17 cellular contexts compared by ENCODE assay signal in the genomic region with DNA sequence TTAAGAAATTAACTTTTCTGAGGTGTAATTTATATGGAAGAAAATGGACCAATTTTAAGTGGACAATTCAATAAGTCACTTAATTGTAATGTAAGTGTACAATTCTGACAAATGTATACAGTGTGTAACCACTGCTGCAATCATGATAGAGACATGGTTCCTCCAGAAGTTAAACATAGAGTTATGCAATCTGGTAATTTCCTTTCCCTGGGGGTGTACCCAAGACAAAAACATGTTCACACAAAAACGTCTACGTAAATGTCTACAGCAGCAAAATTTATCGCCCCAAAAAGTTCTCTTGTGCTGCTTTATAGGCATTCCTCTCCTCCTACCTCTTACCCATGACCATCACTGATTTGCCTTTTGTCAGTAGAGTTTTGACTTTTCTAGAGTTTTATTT.
"Had no signal": no experiment of that assay in that cellular context is flagged by ENCODE, and none has a peak within 500 bp of the region (broad histone marks: within the 10 kb centered on the region; RNA-seq: fewer than 3 reads in every experiment).

No MANE protein-coding gene starts in this region.

- H3K79me2 ChIP-seq: hepatocyte had no signal

- H2AFZ ChIP-seq: hepatocyte had no signal

- H3K27ac ChIP-seq: hepatocyte, right atrium auricular region, skin epidermis, tibial artery, vagina, WERI-Rb-1 had no signal

- H3K4me1 ChIP-seq: right atrium auricular region, tibial artery, vagina had no signal

- H3K27me3 ChIP-seq: right atrium auricular region, tibial artery, vagina had no signal

- H3K36me3 ChIP-seq: right atrium auricular region, tibial artery, vagina, WERI-Rb-1 had no signal

- FAIRE-seq: keratinocyte had no signal

- H3K9me3 ChIP-seq: right atrium auricular region, tibial artery, vagina had no signal

- DNase-seq: activated CD4-positive, alpha-beta T cell treated with anti-CD3 and anti-CD28 coated beads, Interleukin-2, amount 50 U/mL, for 48 hours; activated effector memory CD4-positive, alpha-beta T cell treated with Interleukin-2 at 50 U/mL for 16 hours; activated naive CD4-positive, alpha-beta T cell treated with anti-CD3 and anti-CD28 coated beads, Interleukin-2, amount 50 U/mL, for 16 hours; activated T-cell treated with anti-CD3 and anti-CD28 coated beads, Interleukin-2, amount 50 U/mL, for 24 hours; nucleus accumbens; posterior cingulate gyrus; stimulated activated CD4-positive, alpha-beta T cell treated with anti-CD3 and anti-CD28 coated beads, Interleukin-4, amount 100 ng/mL, for 24 hours; stimulated activated naive CD4-positive, alpha-beta T cell; tibial artery; WERI-Rb-1 had no signal

- H3K4me2 ChIP-seq: hepatocyte had no signal

- H3K4me3 ChIP-seq: hepatocyte, right atrium auricular region, skin epidermis, tibial artery, vagina had no signal

- ATAC-seq: left lobe of liver; natural killer cell treated with Interleukin-12 subunit alpha and Interleukin-12 subunit beta and Interleukin-15 and Interleukin-18, amount 100 ng/mL, for 72 hours had no signal
